Comparison of ENCODE assay signal across 31 cellular contexts in the genomic region with DNA sequence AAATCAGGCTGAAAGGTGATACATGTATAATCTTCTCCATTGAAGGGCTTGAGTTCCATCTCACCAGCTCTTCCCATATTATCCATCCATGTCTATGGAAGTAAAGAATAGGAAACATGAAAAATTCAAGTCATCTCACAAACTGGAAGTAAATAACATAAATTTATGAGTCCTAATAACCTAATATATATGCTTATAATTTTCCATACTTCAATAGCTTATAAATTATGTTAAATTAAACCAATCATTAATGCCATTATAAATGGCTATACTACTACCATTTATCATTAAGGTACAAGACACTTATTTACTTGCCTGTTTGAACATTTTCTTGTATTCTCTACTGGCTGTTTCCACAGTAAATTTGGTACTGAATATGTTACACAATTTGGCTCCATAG. TPM values are rescaled to one million over a fixed set of nuclear protein-coding genes. Genes with fewer than 3 reads are reported as not detected.
"Had no signal": no experiment of that assay in that cellular context is flagged by ENCODE, and none has a peak within 500 bp of the region (broad histone marks: within the 10 kb centered on the region; RNA-seq: fewer than 3 reads in every experiment).

No MANE protein-coding gene starts in this region.

- H3K36me3 ChIP-seq: adrenal gland, breast epithelium, colonic mucosa had no signal

- H3K27me3 ChIP-seq: adrenal gland, breast epithelium, colonic mucosa, MG63 had no signal

- H3K4me3 ChIP-seq: adrenal gland, breast epithelium, colonic mucosa, MG63, SK-N-MC had no signal

- H3K9me3 Mint-ChIP-seq: activated CD4-positive, alpha-beta memory T cell treated with anti-CD3 and anti-CD28 coated beads, Interleukin-2, amount 10 ng/mL, durations not matched to agents 7 days and 5 days; activated T-cell treated with anti-CD3 and anti-CD28 coated beads, Interleukin-2, amount 50 U/mL, for 24 hours; activated T-helper 1 cell treated with anti-CD3 and anti-CD28 coated beads, Interleukin-12 subunit alpha, Interleukin-12 subunit beta, Interleukin-2, Interleukin-4 antibody, amounts not matched to agents 30 ng/mL and 10 ng/mL and 1 ng/mL, durations not matched to agents 14 hours and 24 hours and 36 hours; T-cell had no signal

- H3K4me3 Mint-ChIP-seq: activated CD4-positive, alpha-beta memory T cell treated with anti-CD3 and anti-CD28 coated beads, Interleukin-2, amount 10 ng/mL, durations not matched to agents 7 days and 5 days; activated naive CD8-positive, alpha-beta T cell; activated T-cell treated with anti-CD3 and anti-CD28 coated beads, Interleukin-2, amount 50 U/mL, for 24 hours; activated T-helper 1 cell treated with anti-CD3 and anti-CD28 coated beads, Interleukin-12 subunit alpha, Interleukin-12 subunit beta, Interleukin-2, Interleukin-4 antibody, amounts not matched to agents 30 ng/mL and 10 ng/mL and 1 ng/mL, durations not matched to agents 14 hours and 24 hours and 36 hours; T-cell had no signal

- H3K27me3 Mint-ChIP-seq: activated CD4-positive, alpha-beta memory T cell treated with anti-CD3 and anti-CD28 coated beads, Interleukin-2, amount 10 ng/mL, durations not matched to agents 7 days and 5 days; activated naive CD8-positive, alpha-beta T cell; T-cell had no signal

- H3K27ac Mint-ChIP-seq: activated CD4-positive, alpha-beta memory T cell treated with anti-CD3 and anti-CD28 coated beads, Interleukin-2, amount 10 ng/mL, durations not matched to agents 7 days and 5 days; activated naive CD8-positive, alpha-beta T cell; activated T-cell treated with anti-CD3 and anti-CD28 coated beads, Interleukin-2, amount 50 U/mL, for 24 hours; activated T-helper 1 cell treated with anti-CD3 and anti-CD28 coated beads, Interleukin-12 subunit alpha, Interleukin-12 subunit beta, Interleukin-2, Interleukin-4 antibody, amounts not matched to agents 30 ng/mL and 10 ng/mL and 1 ng/mL, durations not matched to agents 14 hours and 24 hours and 36 hours; T-cell had no signal

- H3K27ac ChIP-seq: adrenal gland, breast epithelium, colonic mucosa, SK-N-MC, WERI-Rb-1 had no signal

- DNase-seq: activated CD4-positive, alpha-beta memory T cell treated with anti-CD3 and anti-CD28 coated beads, Interleukin-2, amount 10 ng/mL, durations not matched to agents 7 days and 5 days; activated CD4-positive, alpha-beta T cell treated with anti-CD3 and anti-CD28 coated beads for 4 hours; activated effector memory CD4-positive, alpha-beta T cell treated with Interleukin-2 at 50 U/mL for 16 hours; activated naive CD4-positive, alpha-beta T cell; activated T-cell treated with anti-CD3 and anti-CD28 coated beads, Interleukin-2, amount 50 U/mL, for 24 hours; adrenal gland; anterior cingulate cortex; caudate nucleus; colonic mucosa; KBM-7; MG63; MV-4-11; NCI-H1092 treated with DMSO at 0.1 percent for 48 hours; NCI-H1417 treated with DMSO at 0.1 percent for 48 hours; NCI-H1694; NCI-H2029; NCI-H345; NCI-H510A; NCI-H526 treated with DMSO at 0.1 percent for 48 hours; NK-92 treated with Interleukin-12 subunit alpha and Interleukin-12 subunit beta, amount 100 ng/mL, for 24 hours; OCI-M1; RPMI8226; T-cell; T-helper 2 cell; T1000; WERI-Rb-1 had no signal

- H3K4me1 ChIP-seq: breast epithelium, colonic mucosa had no signal

- H3K9me3 ChIP-seq: adrenal gland, breast epithelium, colonic mucosa, MG63 had no signal

- H3K36me3 Mint-ChIP-seq: T-cell had no signal

RNA-seq across cellular contexts. Expression of gene GJD3, which starts 48.3 kb away (rescaled TPM):
- total RNA-seq: activated CD4-positive, alpha-beta memory T cell treated with anti-CD3 and anti-CD28 coated beads, Interleukin-2, amount 10 ng/mL, durations not matched to agents 7 days and 5 days; breast epithelium; LHCN-M2; T-cell had no signal
- polyA plus RNA-seq: adrenal gland had no signal
